Comparison of ENCODE assay signal across 19 cellular contexts in genomic region chr1:94265931-94266330, GRCh38. TPM values are rescaled to one million over a fixed set of nuclear protein-coding genes. Genes with fewer than 3 reads are reported as not detected.
A peak's percentile ranks its signal among the peaks of the same experiment; 100 is the strongest.
DNase-seq lines count a peak whose midpoint lies in the region; FAIRE-seq and TF ChIP-seq lines count a peak whose summit lies in the region.
"Had no signal": no experiment of that assay in that cellular context is flagged by ENCODE, and none has a peak within 500 bp of the region (broad histone marks: within the 10 kb centered on the region; RNA-seq: fewer than 3 reads in every experiment).

No MANE protein-coding gene starts in this region.

- H3K4me1 ChIP-seq in tibial artery, result peaks cover 0 to 5% (median 0%) of the 10 kb centered on the region in 4 donors

- H3K9me3 ChIP-seq in tibial artery, result no peaks in the 10 kb centered on the region
- H3K9me3 ChIP-seq: mucosa of descending colon had no signal

- DNase-seq in ELR (ENCODE audit: low read depth) (peak; percentile 64), RCC 7860 (ENCODE audit: low spot score) (peak; percentile 58), fibroblast of mammary gland (ENCODE audit: low read depth) (peak; percentile 62), renal cortical epithelial cell (ENCODE audit: low read depth) (peak; percentile 60), tibial artery (no peak), NCI-H187 treated with DMSO at 0.1 percent for 48 hours (lab: John Stamatoyannopoulos, UW) (no peak), inferior parietal cortex (ENCODE audit: extremely low spot score) (no peak), posterior cingulate gyrus (no peak)
- DNase-seq: activated gamma-delta T cell; AML-193; mucosa of descending colon; NCI-H1930; NCI-H82; occipital lobe; stimulated activated naive CD4-positive, alpha-beta T cell had no signal

- peak; percentile 78 for FAIRE-seq in RCC 7860 (lab: Jason Lieb, UNC)
- FAIRE-seq: D721Med, urothelium cell line had no signal

- no peak overlapping the region for H3K4me3 ChIP-seq in fibroblast of mammary gland (ENCODE audit: control insufficient read depth, low read depth, low read length)
- no peak overlapping the region for H3K4me3 ChIP-seq in tibial artery
- H3K4me3 ChIP-seq: mucosa of descending colon, smooth muscle cell had no signal

- H3K27ac ChIP-seq in tibial artery, result no peak overlapping the region

- no peaks in the 10 kb centered on the region for H3K36me3 ChIP-seq in tibial artery

- TF ChIP-seq CTCF in fibroblast of mammary gland (conservative IDR thresholded peaks at IDR 0.05; ENCODE audit: control insufficient read depth, insufficient read depth, low read depth, low read length) (no peak), tibial artery (IDR thresholded peaks at IDR 0.05) (no peak)

- intact Hi-C loops in tibial artery (cut with DNase I; ENCODE audit: low total_unique reads), result no loop called here
- intact Hi-C loops in posterior cingulate gyrus (cut with DNase I), result no loop called here

- H3K27me3 ChIP-seq in tibial artery, result no peaks in the 10 kb centered on the region

RNA-seq across cellular contexts. Expression of gene ARHGAP29, which starts 28.5 kb away (rescaled TPM):
- 250 and 285 TPM in 2 replicates for total RNA-seq in renal cortical epithelial cell
- total RNA-seq: T-helper 2 cell treated with Interferon-gamma antibody and Interleukin-4, amounts not matched to agents 100 ng/mL and 5 ng/mL, for 36 hours had no signal

Comparison
In these comparisons a context has a peak if more than half of its experiments do, and no peak if none do; other contexts are left out.
1. DNase-seq: peak in ELR (single experiment), RCC 7860 (single experiment), fibroblast of mammary gland (single experiment) and renal cortical epithelial cell (single experiment); none in tibial artery (0 of 2), NCI-H187 treated with DMSO at 0.1 percent for 48 hours (single experiment), inferior parietal cortex (single experiment) and posterior cingulate gyrus (0 of 10).